11 cellular contexts compared by ENCODE assay signal in genomic region chr1:27644369-27645070, GRCh38. TPM values are rescaled to one million over a fixed set of nuclear protein-coding genes. Genes with fewer than 3 reads are reported as not detected.
"Had no signal": no experiment of that assay in that cellular context is flagged by ENCODE, and none has a peak within 500 bp of the region (broad histone marks: within the 10 kb centered on the region; RNA-seq: fewer than 3 reads in every experiment).

No MANE protein-coding gene starts in this region.

- H3K27me3 ChIP-seq: adrenal gland, body of pancreas, hepatocyte, transverse colon had no signal

- H3K4me1 Mint-ChIP-seq: activated T-helper 17 cell treated with anti-CD3 and anti-CD28 coated beads, Interleukin-2, amount 50 U/mL, for 72 hours had no signal

- H3K27ac Mint-ChIP-seq: activated naive CD4-positive, alpha-beta T cell treated with anti-CD3 and anti-CD28 coated beads for 36 hours had no signal

- H2AFZ ChIP-seq: hepatocyte had no signal

- H3K27me3 Mint-ChIP-seq: activated T-helper 17 cell treated with anti-CD3 and anti-CD28 coated beads, Interleukin-2, amount 50 U/mL, for 72 hours; central memory CD8-positive, alpha-beta T cell had no signal

- H3K9me3 ChIP-seq: adrenal gland, body of pancreas, transverse colon had no signal

- H3K79me2 ChIP-seq: hepatocyte had no signal

- H3K27ac ChIP-seq: adrenal gland, body of pancreas, hepatocyte, transverse colon, WERI-Rb-1 had no signal

- H3K4me3 ChIP-seq: adrenal gland, body of pancreas, hepatocyte, smooth muscle cell, transverse colon had no signal

- H3K9me3 Mint-ChIP-seq: activated naive CD4-positive, alpha-beta T cell treated with anti-CD3 and anti-CD28 coated beads for 36 hours; activated T-helper 17 cell treated with anti-CD3 and anti-CD28 coated beads, Interleukin-2, amount 50 U/mL, for 72 hours; central memory CD8-positive, alpha-beta T cell had no signal

- H3K36me3 ChIP-seq: adrenal gland, transverse colon, WERI-Rb-1 had no signal

- H3K4me1 ChIP-seq: transverse colon had no signal

- H3K4me3 Mint-ChIP-seq: activated naive CD4-positive, alpha-beta T cell treated with anti-CD3 and anti-CD28 coated beads for 36 hours; activated T-helper 17 cell treated with anti-CD3 and anti-CD28 coated beads, Interleukin-2, amount 50 U/mL, for 72 hours; central memory CD8-positive, alpha-beta T cell had no signal

- H3K4me2 ChIP-seq: hepatocyte, smooth muscle cell had no signal

RNA-seq across cellular contexts. Expression of gene FGR, which starts 9.5 kb away (rescaled TPM):
- total RNA-seq: kidney epithelial cell, progenitor cell of endocrine pancreas had no signal
